Comparison of ENCODE assay signal across 8 cellular contexts in the genomic region with DNA sequence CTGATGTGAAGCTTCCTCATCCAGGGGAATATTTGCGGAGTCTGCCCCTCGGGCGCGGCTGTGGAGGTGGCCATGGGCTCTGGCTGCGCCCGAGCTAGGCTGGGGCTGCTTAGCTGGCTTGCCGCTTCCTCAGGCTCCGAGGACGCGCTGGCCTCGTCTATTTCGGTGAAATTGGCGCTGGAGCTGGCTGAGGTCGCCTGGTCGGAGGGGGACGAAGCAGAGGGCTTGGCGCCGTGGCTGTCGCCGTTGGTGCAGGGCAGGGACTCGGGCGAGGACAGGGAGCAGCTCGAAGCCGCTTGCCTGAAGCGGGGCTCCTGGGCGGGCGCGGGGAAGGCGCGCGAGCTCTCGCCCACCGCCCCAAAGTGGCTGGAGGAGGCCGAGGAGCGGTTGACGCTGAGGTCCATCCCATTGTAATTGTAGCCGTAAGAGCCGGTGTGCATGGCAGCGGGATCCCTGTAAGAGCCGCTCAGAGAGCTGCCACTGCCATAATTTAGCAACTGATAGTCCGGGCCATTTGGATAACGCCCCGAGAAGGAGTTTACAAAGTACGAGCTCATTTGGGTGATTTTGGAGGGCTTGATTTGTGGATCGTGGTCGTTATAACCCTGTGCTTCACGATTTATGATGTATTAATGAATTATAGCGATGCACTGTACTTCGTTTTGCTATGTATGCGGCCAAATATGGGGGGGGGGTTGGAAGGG. TPM values are rescaled to one million over a fixed set of nuclear protein-coding genes. Genes with fewer than 3 reads are reported as not detected.
A peak's percentile ranks its signal among the peaks of the same experiment; 100 is the strongest.
DNase-seq lines count a peak whose midpoint lies in the region; ATAC-seq and TF ChIP-seq lines count a peak whose summit lies in the region.

HOXB5 (minus strand) TSS at position 654 of the 704 bp plus-strand sequence; CDS start at position 557, 97 bp downstream.

- peak; percentile 3; the same call in 1 of the 2 replicates for ATAC-seq in HCT116
- ATAC-seq in GM21825 (IDR thresholded peaks at IDR 0.05; ENCODE audit: unreplicated experiment): no peak

- H2AFZ ChIP-seq in HCT116 (ENCODE audit: low read depth, low read length, poor library complexity, severe bottlenecking): no peak within 1 kb of the TSS

- TF ChIP-seq POLR2A in HCT116 (IDR thresholded peaks at IDR 0.05; ENCODE audit: borderline replicate concordance, extremely low read depth, insufficient read depth, insufficient read length): no peak

- no peak for TF ChIP-seq CTCF in A673 (conservative IDR thresholded peaks at IDR 0.05; ENCODE audit: low read depth, low read length)
- no peak for TF ChIP-seq CTCF in HCT116 (IDR thresholded peaks at IDR 0.05 in 2 of 3, conservative IDR thresholded peaks at IDR 0.05 in 1 of 3; ENCODE audit: borderline replicate concordance in 1 of 3, insufficient read depth in 1 of 3, low read depth in 2 of 3, low read length in 2 of 3)
- TF ChIP-seq CTCF in liver (IDR thresholded peaks at IDR 0.05; ENCODE audit: low read depth, low read length, missing input control): no peak

- H3K27me3 ChIP-seq in A673 (replicated peaks; ENCODE audit: insufficient read depth, low read depth, low read length, poor library complexity): no peaks in the 10 kb centered on the region
- H3K27me3 ChIP-seq in HCT116 (ENCODE audit: insufficient read depth, low read length): no peaks in the 10 kb centered on the region
- peaks cover 3 to 11% (median 5%) of the 10 kb centered on the region in 4 donors for H3K27me3 ChIP-seq in liver (ENCODE audit: control insufficient read depth in 4 of 4, insufficient read depth in 4 of 4, low read length in 3 of 4)

- no peak within 1 kb of the TSS for H3K9ac ChIP-seq in HCT116 (ENCODE audit: low read length)
- H3K9ac ChIP-seq in liver (ENCODE audit: low read depth in 1 of 2, low read length in 2 of 2): no peak within 1 kb of the TSS

- H3K27ac ChIP-seq in A673 (ENCODE audit: low read depth, low read length, poor library complexity, severe bottlenecking) (peak within 1 kb of the TSS; percentile 77), HCT116 (ENCODE audit: low read depth, low read length) (no peak within 1 kb of the TSS), liver (ENCODE audit: low read depth in 1 of 2, low read length in 2 of 2) (peak within 1 kb of the TSS; percentile 1 to 51)

- intact Hi-C loops in A673 (cut with micrococcal nuclease; ENCODE audit: unreplicated experiment): no loop called here
- intact Hi-C loops in HCT116 (cut with micrococcal nuclease): no loop called here

- no peaks in the 10 kb centered on the region for H3K9me2 ChIP-seq in HCT116 (ENCODE audit: insufficient read depth)

- H3K36me3 Mint-ChIP-seq in activated naive CD8-positive, alpha-beta T cell: no peaks in the 10 kb centered on the region

- H3K4me3 Mint-ChIP-seq in activated naive CD8-positive, alpha-beta T cell: peak within 1 kb of the TSS; percentile 85

- H3K27ac Mint-ChIP-seq in activated naive CD8-positive, alpha-beta T cell: no peak within 1 kb of the TSS

- peaks cover 52% of the 10 kb centered on the region for H3K27me3 Mint-ChIP-seq in activated naive CD8-positive, alpha-beta T cell

- CTCF ChIA-PET in A673 (lab: Charles Lee): interaction anchor here (0.7 to 1.5 kb wide), 6 partner anchors 9 to 285 kb away, joined by 3 to 4 read pairs (median 3); no protein-coding TSS in a partner anchor
- CTCF ChIA-PET in HCT116 (lab: Charles Lee): interaction anchor here (1.0 to 2.2 kb wide), 4 partner anchors 20 to 330 kb away, joined by 5 to 9 read pairs (median 5); no protein-coding TSS in a partner anchor

- peak within 1 kb of the TSS; percentile 5 for H3K4me3 ChIP-seq in A673 (ENCODE audit: low read depth, low read length, poor library complexity, severe bottlenecking)
- no peak within 1 kb of the TSS for H3K4me3 ChIP-seq in HCT116 (replicated peaks in 1 of 2; ENCODE audit: low read depth in 1 of 2, low read length in 2 of 2)
- peak within 1 kb of the TSS in 1 of 3 donors; percentile 25 for H3K4me3 ChIP-seq in liver (ENCODE audit: low read depth in 1 of 3, low read length in 3 of 3)

- POLR2A ChIA-PET in A673 (lab: Charles Lee; ENCODE audit: low non-redundant PET) (no interaction called here), HCT116 (lab: Charles Lee) (no interaction called here)

- no peak for TF ChIP-seq RAD21 in HCT116 (IDR thresholded peaks at IDR 0.05; ENCODE audit: low read depth)
- TF ChIP-seq RAD21 in liver (IDR thresholded peaks at IDR 0.05): no peak

- H3K36me3 ChIP-seq in A673 (ENCODE audit: insufficient read depth, low read length, poor library complexity, severe bottlenecking) (peaks cover 12% of the 10 kb centered on the region), HCT116 (ENCODE audit: control insufficient read depth in 1 of 2, insufficient read depth in 2 of 2, low read length in 2 of 2) (peaks cover 23 to 30% of the 10 kb centered on the region in 2 experiments; a peak in 3 of 4 replicates), liver (ENCODE audit: control insufficient read depth in 4 of 4, insufficient read depth in 3 of 4, low read depth in 1 of 4, low read length in 3 of 4) (no peaks in the 10 kb centered on the region)

- no peaks in the 10 kb centered on the region for H4K20me1 ChIP-seq in HCT116 (ENCODE audit: insufficient read depth)

- 8% methylated on average over 50 of the region's 50 CpGs for WGBS in liver

- DNase-seq in A673 (ENCODE audit: low spot score) (no peak), HCT116 (ENCODE audit: low read depth, low spot score) (no peak), NCI-H1436 (lab: John Stamatoyannopoulos, UW) (no peak), occipital lobe (lab: John Stamatoyannopoulos, UW) (no peak), SIG-M5 (lab: John Stamatoyannopoulos, UW) (no peak)

- no peak within 1 kb of the TSS for H3K4me2 ChIP-seq in HCT116 (ENCODE audit: low read length)

- H3K4me1 ChIP-seq in A673 (ENCODE audit: insufficient read depth, low read length, poor library complexity, severe bottlenecking) (peaks cover 46% of the 10 kb centered on the region), HCT116 (ENCODE audit: control insufficient read depth in 1 of 2, insufficient read depth in 2 of 2, low read length in 2 of 2) (peaks cover 0 to 14% of the 10 kb centered on the region in 2 experiments; a peak in 2 of 4 replicates), liver (ENCODE audit: control insufficient read depth in 4 of 4, insufficient read depth in 4 of 4, low read length in 3 of 4) (peaks cover 2 to 23% (median 4%) of the 10 kb centered on the region in 4 donors)

- H3K9me3 ChIP-seq in A673 (ENCODE audit: low read depth, low read length, poor library complexity, severe bottlenecking) (no peaks in the 10 kb centered on the region), HCT116 (ENCODE audit: control insufficient read depth in 1 of 2, insufficient read depth in 1 of 2, low read depth in 1 of 2, low read length in 2 of 2) (no peaks in the 10 kb centered on the region), liver (ENCODE audit: control insufficient read depth in 4 of 4, low read length in 3 of 4) (no peaks in the 10 kb centered on the region)

- H3K79me2 ChIP-seq in HCT116 (ENCODE audit: insufficient read depth, low read length): peaks cover 65% of the 10 kb centered on the region

- peaks cover 39% of the 10 kb centered on the region for H3K4me1 Mint-ChIP-seq in activated naive CD8-positive, alpha-beta T cell (ENCODE audit: low read depth)

- no peaks in the 10 kb centered on the region for H3K9me3 Mint-ChIP-seq in activated naive CD8-positive, alpha-beta T cell (ENCODE audit: low read depth)

- no TSS peak for BruUV-seq in A673 (replicated peaks; lab: Mats Ljungman, UMichigan)
- no TSS peak for BruUV-seq in HCT116 (replicated peaks; lab: Mats Ljungman, UMichigan)

- RAD21 ChIA-PET in HCT116 (lab: Charles Lee; ENCODE audit: low non-redundant PET in 1 of 2, low total read pairs in 2 of 2, uncharacterized antibody in 2 of 2, unreplicated experiment in 2 of 2): interaction anchor here (0.6 to 1.3 kb wide), 5 partner anchors 92 to 570 kb away, joined by 3 to 5 read pairs (median 3); no protein-coding TSS in a partner anchor

TF ChIP-seq in HCT116, 20 proteins besides CTCF, POLR2A, EP300 and RAD21 (continues in another document):
- TF ChIP-seq ELF1 (IDR thresholded peaks at IDR 0.05; ENCODE audit: borderline replicate concordance, low read depth): no peak
- no peak for TF ChIP-seq YY1 (IDR thresholded peaks at IDR 0.05; ENCODE audit: extremely low read depth, insufficient replicate concordance, low read depth, low read length)
- TF ChIP-seq CBX3 (IDR thresholded peaks at IDR 0.05; ENCODE audit: low read depth): no peak
- TF ChIP-seq ZNF274 (IDR thresholded peaks at IDR 0.05; ENCODE audit: low read depth, low read length): no peak
- TF ChIP-seq ZFX (IDR thresholded peaks at IDR 0.05): no peak
- TF ChIP-seq, protein P1, sequence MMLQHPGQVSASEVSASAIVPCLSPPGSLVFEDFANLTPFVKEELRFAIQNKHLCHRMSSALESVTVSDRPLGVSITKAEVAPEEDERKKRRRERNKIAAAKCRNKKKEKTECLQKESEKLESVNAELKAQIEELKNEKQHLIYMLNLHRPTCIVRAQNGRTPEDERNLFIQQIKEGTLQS (IDR thresholded peaks at IDR 0.05): no peak
- TF ChIP-seq SRF (IDR thresholded peaks at IDR 0.05; ENCODE audit: low read depth): no peak
- TF ChIP-seq FOSL1 (IDR thresholded peaks at IDR 0.05; ENCODE audit: low read depth): no peak
- no peak for TF ChIP-seq SIN3A (IDR thresholded peaks at IDR 0.05; ENCODE audit: low read depth)
- no peak for TF ChIP-seq EGR1 (IDR thresholded peaks at IDR 0.05; ENCODE audit: low read depth)

TF ChIP-seq in liver, 16 proteins besides CTCF, POLR2A, EP300 and RAD21 (continues in another document):
- no peak for TF ChIP-seq TAF1 (conservative IDR thresholded peaks at IDR 0.05)

RNA-seq across cellular contexts. Expression of gene HOXB5, which starts in this region (rescaled TPM):
- total RNA-seq in A673 (2021) (5.9 and 6.4 TPM in 2 replicates), HCT116 (2021; ENCODE audit: unreplicated experiment) (19.8 TPM), liver (under 1 TPM in 1 of 2 donors, not detected in 1; 0.08 TPM), occipital lobe (not detected)
- polyA plus RNA-seq in HCT116 (2012): 6.5 and 12.0 TPM in 2 replicates
- under 1 TPM; 0.36 to 0.38 TPM for polyA plus RNA-seq in liver
